Comparison of ENCODE assay signal across 20 cellular contexts in genomic region chr6:29908341-29908662, GRCh38.
"Had no signal": no experiment of that assay in that cellular context is flagged by ENCODE, and none has a peak within 500 bp of the region (broad histone marks: within the 10 kb centered on the region; RNA-seq: fewer than 3 reads in every experiment).

No MANE protein-coding gene starts in this region.

- H3K27me3 ChIP-seq: left lung, ovary, suprapubic skin, thyroid gland had no signal

- FAIRE-seq: colon, islet of Langerhans, urothelium cell line had no signal

- H3K9me3 ChIP-seq: left lung, lower lobe of right lung, ovary, suprapubic skin, thyroid gland had no signal

- DNase-seq: cerebellar nuclear complex; dermis blood vessel endothelial cell; effector CD4-positive, alpha-beta T cell; foreskin melanocyte; hippocampal formation; left lung; lower lobe of right lung; mesenchymal stem cell; naive B cell; ovary; right cardiac atrium; stimulated activated CD4-positive, alpha-beta T cell treated with anti-CD3 and anti-CD28 coated beads, Interleukin-4, amount 100 ng/mL, for 1 hour; stimulated activated CD8-positive, alpha-beta memory T cell treated with anti-CD3 and anti-CD28 coated beads, Interleukin-4, amount 100 ng/mL, for 48 hours; stimulated activated naive CD8-positive, alpha-beta T cell treated with anti-CD3 and anti-CD28 coated beads, Interleukin-15, Interleukin-2, amounts not matched to agents 100 U/mL and 50 U/mL, for 24 hours had no signal

- H3K4me1 ChIP-seq: lower lobe of right lung, suprapubic skin had no signal

- H3K27ac ChIP-seq: left lung, lower lobe of right lung, ovary, suprapubic skin, thyroid gland had no signal

- H3K36me3 ChIP-seq: left lung, lower lobe of right lung, ovary, suprapubic skin, thyroid gland had no signal

- H3K4me3 ChIP-seq: left lung, lower lobe of right lung, ovary, suprapubic skin, thyroid gland had no signal

- ATAC-seq: lower lobe of right lung; right cardiac atrium; stimulated activated effector memory CD8-positive, alpha-beta T cell treated with anti-CD3 and anti-CD28 coated beads, Interleukin-12 subunit alpha, Interleukin-12 subunit beta, amount 100 ng/mL, for 72 hours; stimulated activated naive CD8-positive, alpha-beta T cell treated with anti-CD3 and anti-CD28 coated beads, Interleukin-15, Interleukin-2, amounts not matched to agents 100 U/mL and 50 U/mL, for 24 hours had no signal
